9 cellular contexts compared by ENCODE assay signal in the genomic region with DNA sequence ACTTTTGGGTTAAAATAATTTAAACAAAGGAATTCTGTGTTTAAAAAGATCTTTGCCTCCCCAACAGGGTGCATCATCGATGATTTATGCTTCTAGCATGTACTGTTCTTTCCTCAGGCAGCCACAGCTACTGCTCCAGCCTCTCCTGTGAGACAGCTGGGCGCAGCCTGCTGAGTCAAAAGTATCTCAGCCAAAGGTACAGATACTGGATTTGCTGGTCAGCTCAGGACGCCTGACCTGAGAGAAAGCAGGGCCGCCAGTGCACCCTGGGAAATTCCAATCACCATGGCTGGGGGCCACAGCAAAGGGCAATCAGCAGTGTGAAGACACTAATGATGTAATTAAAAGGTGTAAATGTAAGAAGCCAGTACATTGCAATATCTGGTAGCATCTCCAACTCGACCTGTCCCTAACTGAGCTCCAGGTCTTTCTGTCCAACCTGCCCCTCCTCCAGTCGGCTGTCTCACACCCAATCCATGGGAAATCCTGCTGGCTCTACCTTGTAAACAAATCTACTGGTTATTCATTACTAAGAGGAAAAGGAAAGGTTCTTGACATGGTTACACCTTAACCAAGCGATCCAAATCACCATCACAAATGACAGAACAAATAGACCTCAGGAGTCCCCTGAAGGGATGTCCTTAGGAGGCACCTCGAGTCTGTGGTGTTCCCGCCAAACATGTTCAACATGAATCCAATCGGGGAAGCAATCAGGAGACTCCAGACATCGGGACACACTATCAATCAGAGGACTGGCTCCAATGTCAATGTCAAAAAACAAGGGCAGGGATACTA. TPM values are rescaled to one million over a fixed set of nuclear protein-coding genes. Genes with fewer than 3 reads are reported as not detected.
DNase-seq lines count a peak whose midpoint lies in the region; ATAC-seq and TF ChIP-seq lines count a peak whose summit lies in the region.
"Had no signal": no experiment of that assay in that cellular context is flagged by ENCODE, and none has a peak within 500 bp of the region (broad histone marks: within the 10 kb centered on the region; RNA-seq: fewer than 3 reads in every experiment).

No MANE protein-coding gene starts in this region.

- H3K4me1 ChIP-seq in PC-3 (ENCODE audit: insufficient read depth, low read length) (peaks cover 34% of the 10 kb centered on the region), esophagus (ENCODE audit: control insufficient read depth in 2 of 2, insufficient read depth in 2 of 2, low read length in 1 of 2) (no peaks in the 10 kb centered on the region)

- peak overlapping the region; percentile 20; the same call in 1 of the 2 replicates for H2AFZ ChIP-seq in PC-3 (ENCODE audit: low read length)

- intact Hi-C loops in PC-3 (cut with micrococcal nuclease), result no loop called here

- H3F3A ChIP-seq in PC-3 (ENCODE audit: low read length, unreplicated experiment), result peaks cover 14% of the 10 kb centered on the region

- H3K27ac ChIP-seq in PC-3 (ENCODE audit: low read length) (peak overlapping the region; percentile 100), esophagus (ENCODE audit: low read depth in 2 of 2, low read length in 1 of 2) (peak overlapping the region; percentile 85 to 92)

- no peaks in the 10 kb centered on the region for H3K9me2 ChIP-seq in PC-3 (replicated peaks; ENCODE audit: low read length)

- BruUV-seq in PC-3 (replicated peaks; lab: Mats Ljungman, UMichigan), result TSS peak; percentile 65

- POLR2A ChIA-PET in PC-3 (lab: Charles Lee; ENCODE audit: unreplicated experiment), result interaction anchor here (0.8 kb wide), 1 partner anchor 128 kb away, joined by 3 read pairs; no protein-coding TSS in a partner anchor

- CTCF ChIA-PET in PC-3 (lab: Charles Lee), result interaction anchor here (1.2 to 1.3 kb wide), 2 partner anchors 19 to 64 kb away, joined by 6 to 7 read pairs; no protein-coding TSS in a partner anchor

- H3K36me3 ChIP-seq in PC-3 (ENCODE audit: low read depth, low read length) (no peaks in the 10 kb centered on the region), esophagus (ENCODE audit: control insufficient read depth in 2 of 2, insufficient read depth in 2 of 2, low read length in 1 of 2) (peaks cover 0 to 3% of the 10 kb centered on the region in 2 donors)

- H4K20me1 ChIP-seq in PC-3 (ENCODE audit: low read length), result no peaks in the 10 kb centered on the region

- WGBS in esophagus, 2 donors, result 39 to 40% methylated on average over 11 of the region's 11 CpGs

- H3K4me2 ChIP-seq in PC-3 (ENCODE audit: low read length), result peak overlapping the region; percentile 71

- ATAC-seq in PC-3 (peak; percentile 99), HG02973 (IDR thresholded peaks at IDR 0.05; ENCODE audit: unreplicated experiment) (no peak), HG03432 (IDR thresholded peaks at IDR 0.05; ENCODE audit: unreplicated experiment) (no peak)

- DNase-seq in AG10803 (ENCODE audit: low read depth), result peak; percentile 83
- peak; percentile 95 for DNase-seq in PC-3
- DNase-seq in myocyte (ENCODE audit: low read depth), result peak; percentile 82
- DNase-seq in NCI-H2171 (lab: John Stamatoyannopoulos, UW), result no peak
- DNase-seq in OCI-M1 (lab: John Stamatoyannopoulos, UW), result no peak
- DNase-seq: GF-D8 had no signal

- TF ChIP-seq CTCF in AG10803 (conservative IDR thresholded peaks at IDR 0.05; ENCODE audit: low read length) (no peak), PC-3 (conservative IDR thresholded peaks at IDR 0.05; ENCODE audit: low read depth, low read length) (no peak)

- H3K79me2 ChIP-seq in PC-3 (ENCODE audit: low read length), result peaks cover 56% of the 10 kb centered on the region

- no peak overlapping the region for H3K4me3 ChIP-seq in AG10803 (ENCODE audit: low read length)
- H3K4me3 ChIP-seq in PC-3 (ENCODE audit: low read length), result peak overlapping the region; percentile 40
- no peak overlapping the region for H3K4me3 ChIP-seq in esophagus (ENCODE audit: low read depth in 1 of 2, low read length in 2 of 2)

- no peaks in the 10 kb centered on the region for H3K9me3 ChIP-seq in PC-3 (ENCODE audit: low read length)
- no peaks in the 10 kb centered on the region for H3K9me3 ChIP-seq in esophagus (ENCODE audit: control insufficient read depth in 2 of 2, insufficient read depth in 1 of 2, low read depth in 1 of 2, low read length in 1 of 2)

- H3K9ac ChIP-seq in PC-3 (ENCODE audit: low read length), result peak overlapping the region; percentile 88

- H3K27me3 ChIP-seq in PC-3 (ENCODE audit: low read length) (no peaks in the 10 kb centered on the region), esophagus (ENCODE audit: control insufficient read depth in 1 of 2, insufficient read depth in 2 of 2, low read length in 2 of 2) (no peaks in the 10 kb centered on the region)

RNA-seq across cellular contexts. Expression of a gene that starts 7.3 kb away (rescaled TPM):
- total RNA-seq in PC-3 (2014; rRNA removed) (9.4 and 10.1 TPM in 2 replicates), myocyte (16.1 and 21.0 TPM in 2 replicates)
- 1 to 10 TPM; 4.0 to 4.6 TPM for polyA plus RNA-seq in esophagus
- polyA plus RNA-seq in myocyte (2012), result 10.4 TPM

RNA-seq across cellular contexts. Expression of a gene that starts 24.7 kb away (rescaled TPM):
- total RNA-seq in PC-3 (2014; rRNA removed), result 3.1 and 3.7 TPM in 2 replicates
- under 1 TPM; 0.83 to 0.85 TPM for polyA plus RNA-seq in esophagus
- not detected in 2 replicates for total RNA-seq in myocyte
- polyA plus RNA-seq in myocyte (2012), result not detected

Comparison
In these comparisons a context has a peak if more than half of its experiments do, and no peak if none do; other contexts are left out.
1. DNase-seq: peak in AG10803 (single experiment), PC-3 (single experiment) and myocyte (single experiment); none in NCI-H2171 (single experiment) and OCI-M1 (single experiment).